31 cellular contexts compared by ENCODE assay signal in the genomic region with DNA sequence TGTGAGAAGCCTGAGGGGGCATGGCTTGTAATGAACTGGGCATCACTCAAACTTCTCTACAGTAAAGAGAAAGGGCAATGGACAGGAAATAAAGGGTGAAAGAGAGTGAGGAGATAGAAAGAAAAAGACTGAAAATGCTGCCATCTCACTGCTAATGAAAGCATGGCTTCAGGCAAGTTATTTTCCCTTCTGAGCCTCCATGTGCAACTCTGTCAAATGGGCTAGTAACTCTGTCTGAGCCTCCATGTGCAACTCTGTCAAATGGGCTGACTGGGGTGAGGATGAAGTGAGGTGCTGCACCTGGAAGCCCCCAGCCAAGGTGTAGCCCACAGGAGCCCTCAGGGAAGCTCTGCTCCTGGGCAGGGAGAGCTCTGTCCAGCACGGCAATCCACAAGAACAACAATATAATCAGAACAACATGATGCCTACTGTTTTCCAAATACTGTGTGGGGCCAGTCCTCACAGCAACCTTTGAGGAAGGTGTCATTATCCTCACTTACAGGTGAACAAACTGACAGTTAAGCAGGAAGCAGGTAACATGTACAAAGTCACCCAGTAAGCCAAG.
"Had no signal": no experiment of that assay in that cellular context is flagged by ENCODE, and none has a peak within 500 bp of the region (broad histone marks: within the 10 kb centered on the region; RNA-seq: fewer than 3 reads in every experiment).

No MANE protein-coding gene starts in this region.

- H2AFZ ChIP-seq: hepatocyte had no signal

- H3K4me1 ChIP-seq: gastrocnemius medialis, left lung, psoas muscle, spleen, testis, upper lobe of left lung had no signal

- H3K4me2 ChIP-seq: hepatocyte had no signal

- H3K36me3 ChIP-seq: colonic mucosa, gastrocnemius medialis, heart left ventricle, left lung, ovary, spleen, tibial nerve, upper lobe of left lung had no signal

- H3K27ac Mint-ChIP-seq: dendritic cell treated with granulocyte-macrophage colony-stimulating factor and Interleukin-4, amounts not matched to agents 40 ng/mL and 50 ng/mL, for 4 days; naive thymus-derived CD8-positive, alpha-beta T cell; nephron progenitor cell; stimulated activated memory B cell treated with anti-CD40 and anti-IgM and Interleukin-4, amounts not matched to agents 10 μg/mL and 1 μg/mL and 100 μg/mL, for 72 hours had no signal

- H3K9me3 Mint-ChIP-seq: dendritic cell treated with granulocyte-macrophage colony-stimulating factor and Interleukin-4, amounts not matched to agents 40 ng/mL and 50 ng/mL, for 4 days; endodermal cell; naive thymus-derived CD8-positive, alpha-beta T cell; nephron progenitor cell had no signal

- H3K4me3 Mint-ChIP-seq: dendritic cell treated with granulocyte-macrophage colony-stimulating factor and Interleukin-4, amounts not matched to agents 40 ng/mL and 50 ng/mL, for 4 days; endodermal cell; naive thymus-derived CD8-positive, alpha-beta T cell; nephron progenitor cell; stimulated activated memory B cell treated with anti-CD40 and anti-IgM and Interleukin-4, amounts not matched to agents 10 μg/mL and 1 μg/mL and 100 μg/mL, for 72 hours had no signal

- DNase-seq: colonic mucosa; effector CD8-positive, alpha-beta T cell; endodermal cell; foreskin fibroblast; gastrocnemius medialis; heart left ventricle; kidney; left lung; mesenchymal stem cell; midbrain; naive thymus-derived CD8-positive, alpha-beta T cell; nephron progenitor cell; occipital lobe; ovary; posterior cingulate gyrus; psoas muscle; right cardiac atrium; spleen; stimulated activated CD4-positive, alpha-beta T cell treated with anti-CD3 and anti-CD28 coated beads, Interleukin-4, amount 100 ng/mL, for 4 hours; stimulated activated naive CD8-positive, alpha-beta T cell treated with anti-CD3 and anti-CD28 coated beads, Interleukin-15, Interleukin-2, amounts not matched to agents 100 U/mL and 50 U/mL, for 24 hours; substantia nigra; testis; upper lobe of left lung had no signal

- H3K79me2 ChIP-seq: hepatocyte had no signal

- H3K9me3 ChIP-seq: colonic mucosa, gastrocnemius medialis, heart left ventricle, left lung, ovary, psoas muscle, spleen, testis, tibial nerve, upper lobe of left lung had no signal

- H3K27ac ChIP-seq: colonic mucosa, epithelial cell of prostate, gastrocnemius medialis, heart left ventricle, hepatocyte, left lung, ovary, psoas muscle, skin epidermis, spleen, testis, tibial nerve, upper lobe of left lung had no signal

- FAIRE-seq: kidney, urothelium cell line had no signal

- H3K4me3 ChIP-seq: colonic mucosa, gastrocnemius medialis, heart left ventricle, hepatocyte, left lung, ovary, psoas muscle, skin epidermis, spleen, testis, tibial nerve, upper lobe of left lung had no signal

- ATAC-seq: esophagus mucosa; gastrocnemius medialis; heart left ventricle; left lung; naive thymus-derived CD8-positive, alpha-beta T cell; psoas muscle; right cardiac atrium; stimulated activated memory B cell treated with anti-CD40 and anti-IgM and Interleukin-4, amounts not matched to agents 10 μg/mL and 1 μg/mL and 100 μg/mL, for 72 hours; stimulated activated naive CD8-positive, alpha-beta T cell treated with anti-CD3 and anti-CD28 coated beads, Interleukin-15, Interleukin-2, amounts not matched to agents 100 U/mL and 50 U/mL, for 24 hours had no signal

- H3K4me1 Mint-ChIP-seq: nephron progenitor cell; stimulated activated memory B cell treated with anti-CD40 and anti-IgM and Interleukin-4, amounts not matched to agents 10 μg/mL and 1 μg/mL and 100 μg/mL, for 72 hours had no signal

- H3K36me3 Mint-ChIP-seq: naive thymus-derived CD8-positive, alpha-beta T cell; stimulated activated memory B cell treated with anti-CD40 and anti-IgM and Interleukin-4, amounts not matched to agents 10 μg/mL and 1 μg/mL and 100 μg/mL, for 72 hours had no signal

- H3K27me3 ChIP-seq: colonic mucosa, hepatocyte, ovary, testis, tibial nerve, upper lobe of left lung had no signal
